8 cellular contexts compared by ENCODE assay signal in genomic region chr15:60390931-60391501, GRCh38. TPM values are rescaled to one million over a fixed set of nuclear protein-coding genes. Genes with fewer than 3 reads are reported as not detected.
DNase-seq lines count a peak whose midpoint lies in the region; ATAC-seq and TF ChIP-seq lines count a peak whose summit lies in the region.

No MANE protein-coding gene starts in this region.

- in situ Hi-C loops in ACHN (cut with HindIII; ENCODE audit: low pct_ligation_motif_present, low pct_unique_long_range_greater_than_20kb, low sequenced_read_pairs) (no loop called here), KBM-7 (cut with MboI; ENCODE audit: low pct_unique_long_range_greater_than_20kb, low sequenced_read_pairs) (no loop called here)

- 35 to 44% methylated on average over 6 of the region's 6 CpGs for WGBS in upper lobe of left lung, 2 donors

- no peaks in the 10 kb centered on the region for H3K9me3 ChIP-seq in HUES48 (ENCODE audit: control insufficient read depth, insufficient read depth, low read length)
- H3K9me3 ChIP-seq in upper lobe of left lung: no peaks in the 10 kb centered on the region

- H3K4me1 ChIP-seq in HUES48 (ENCODE audit: control insufficient read depth, insufficient read depth, low read length) (peaks cover 67% of the 10 kb centered on the region), upper lobe of left lung (peaks cover 77 to 88% (median 82%) of the 10 kb centered on the region in 4 donors)

- H3K36me3 ChIP-seq in HUES48 (ENCODE audit: control insufficient read depth, insufficient read depth, low read length) (peaks cover 25% of the 10 kb centered on the region; the same call in 1 of the 2 replicates), upper lobe of left lung (peaks cover 0 to 21% (median 2%) of the 10 kb centered on the region in 4 donors)

- no peak for TF ChIP-seq POLR2A in upper lobe of left lung (IDR thresholded peaks at IDR 0.05)

- H3K4me3 ChIP-seq in HUES48 (ENCODE audit: low read depth, low read length) (no peak overlapping the region; the same call in 1 of the 2 replicates), upper lobe of left lung (peak overlapping the region in 1 of 4 donors; percentile 14)

- no peak for TF ChIP-seq CTCF in upper lobe of left lung (IDR thresholded peaks at IDR 0.05)

- TF ChIP-seq EP300 in upper lobe of left lung (IDR thresholded peaks at IDR 0.05): no peak

- no peak overlapping the region for H3K9ac ChIP-seq in HUES48 (ENCODE audit: low read depth, low read length)

- DNase-seq in ACHN (peak; percentile 78), astrocyte of the hippocampus (ENCODE audit: low read depth, low spot score) (peak; percentile 93), kidney tubule cell (ENCODE audit: low spot score) (peak; percentile 91), upper lobe of left lung (peak in 1 of 2 donors; percentile 53), NCI-H510A (lab: John Stamatoyannopoulos, UW) (no peak), hippocampal formation (lab: John Stamatoyannopoulos, UW) (no peak), KBM-7 (no peak)

- peak in 1 of 2 donors; percentile 83 for ATAC-seq in upper lobe of left lung (ENCODE audit: low FRiP score in 2 of 2)

- H3K27ac ChIP-seq in HUES48 (ENCODE audit: low read depth, low read length) (peak overlapping the region; percentile 76), upper lobe of left lung (peak overlapping the region; percentile 19 to 99 (median 99))

- H3K27me3 ChIP-seq in HUES48 (ENCODE audit: control insufficient read depth, insufficient read depth, low read length) (no peaks in the 10 kb centered on the region), upper lobe of left lung (no peaks in the 10 kb centered on the region)

RNA-seq across cellular contexts. Expression of gene ANXA2, which starts 6.8 kb away (rescaled TPM):
- 1,000 to 10,000 TPM in 4 of 6 donors, 100 to 1,000 TPM in 2; 394 to 1,774 (median 1,094) TPM for total RNA-seq in upper lobe of left lung

Comparison
In these comparisons a context has a peak if more than half of its experiments do, and no peak if none do; other contexts are left out.
1. DNase-seq: peak in ACHN (single experiment), astrocyte of the hippocampus (single experiment) and kidney tubule cell (single experiment); none in NCI-H510A (single experiment), hippocampal formation (0 of 2) and KBM-7 (single experiment).